Comparison of ENCODE assay signal across 17 cellular contexts in the genomic region with DNA sequence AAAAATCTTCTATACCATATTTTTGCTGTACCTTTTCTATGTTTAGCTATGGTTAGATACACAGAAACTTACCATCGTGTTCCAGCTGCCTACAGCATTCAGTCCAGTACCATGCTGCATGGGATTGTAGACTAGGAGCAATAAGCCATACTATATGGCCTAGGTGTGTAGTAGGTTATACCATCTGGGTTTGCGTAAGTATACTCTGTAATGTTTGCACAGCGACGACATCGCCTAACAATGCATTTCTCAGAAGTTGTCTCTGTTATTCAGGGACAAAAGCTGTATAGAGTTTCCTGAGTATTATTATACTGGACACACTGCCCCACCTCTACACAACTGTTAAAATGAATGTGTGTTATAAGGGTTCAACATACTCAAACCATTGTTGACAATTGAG.
"Had no signal": no experiment of that assay in that cellular context is flagged by ENCODE, and none has a peak within 500 bp of the region (broad histone marks: within the 10 kb centered on the region; RNA-seq: fewer than 3 reads in every experiment).

No MANE protein-coding gene starts in this region.

- FAIRE-seq: kidney had no signal

- H3K27ac ChIP-seq: neural progenitor cell, testis, vagina had no signal

- H3K4me1 ChIP-seq: vagina had no signal

- H2AFZ ChIP-seq: neural progenitor cell had no signal

- H3K9me3 ChIP-seq: testis, vagina had no signal

- H3K4me2 ChIP-seq: neural progenitor cell had no signal

- ATAC-seq: activated CD8-positive, alpha-beta memory T cell treated with anti-CD3 and anti-CD28 coated beads, Interleukin-2, amount 10 ng/mL, durations not matched to agents 7 days and 5 days; activated CD8-positive, alpha-beta T cell treated with anti-CD3 and anti-CD28 coated beads for 36 hours; left lobe of liver; naive thymus-derived CD8-positive, alpha-beta T cell had no signal

- DNase-seq: activated CD4-positive, alpha-beta T cell treated with anti-CD3 and anti-CD28 coated beads, Interleukin-2, amount 10 ng/mL, durations not matched to agents 7 days and 5 days; activated CD8-positive, alpha-beta memory T cell treated with anti-CD3 and anti-CD28 coated beads, Interleukin-2, amount 10 ng/mL, durations not matched to agents 7 days and 5 days; activated CD8-positive, alpha-beta T cell treated with anti-CD3 and anti-CD28 coated beads for 36 hours; activated T-cell treated with anti-CD3 and anti-CD28 coated beads for 4 hours; amniotic stem cell; cerebellar nuclear complex; cortex of kidney; endodermal cell; kidney; naive thymus-derived CD8-positive, alpha-beta T cell; retina; stimulated activated CD4-positive, alpha-beta T cell treated with anti-CD3 and anti-CD28 coated beads, Interleukin-4, amount 100 ng/mL, for 1 hour; stimulated activated naive CD4-positive, alpha-beta T cell; testis had no signal

- H3K9ac ChIP-seq: neural progenitor cell had no signal

- H3K4me3 ChIP-seq: neural progenitor cell, testis, vagina had no signal

- H3K36me3 ChIP-seq: neural progenitor cell, vagina had no signal

- H3K27me3 ChIP-seq: neural progenitor cell, testis, vagina had no signal
